Comparison of ENCODE assay signal across 19 cellular contexts in the genomic region with DNA sequence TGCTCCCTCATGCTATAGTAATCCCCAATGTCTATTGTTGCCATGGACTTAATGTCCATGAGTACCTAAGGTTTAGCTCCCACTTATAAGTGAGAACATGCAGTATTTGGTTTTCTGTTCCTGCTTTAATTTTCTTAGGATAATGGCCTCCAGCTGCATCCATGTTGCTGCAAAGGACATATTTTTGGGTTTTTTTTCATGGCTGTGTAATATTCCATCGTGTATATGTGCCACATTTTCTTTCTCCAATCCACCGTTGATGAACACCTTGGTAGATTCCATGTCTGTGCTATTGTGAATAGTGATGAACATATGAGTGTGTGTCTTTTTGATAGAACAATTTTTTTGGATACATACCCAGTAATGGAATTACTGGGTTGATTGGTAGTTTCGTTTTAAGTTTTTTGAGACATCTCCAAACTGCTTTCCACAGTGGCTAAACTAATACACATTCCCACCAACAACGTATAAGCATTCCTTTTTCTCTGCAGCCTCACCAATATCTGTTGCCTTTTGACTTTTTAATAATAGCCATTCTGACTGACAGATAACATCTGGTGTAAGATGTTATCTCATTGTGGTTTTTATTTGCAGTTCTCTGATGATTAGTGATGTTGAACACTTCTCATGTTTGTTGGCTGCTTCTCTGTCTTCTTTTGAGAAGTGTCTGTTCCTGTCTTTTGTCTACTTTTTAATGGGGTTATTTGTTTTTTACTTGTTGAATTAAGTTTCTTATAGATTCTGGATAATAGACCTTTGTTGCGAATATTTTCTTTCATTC.
DNase-seq lines count a peak whose midpoint lies in the region; ATAC-seq, FAIRE-seq and TF ChIP-seq lines count a peak whose summit lies in the region.
"Had no signal": no experiment of that assay in that cellular context is flagged by ENCODE, and none has a peak within 500 bp of the region (broad histone marks: within the 10 kb centered on the region; RNA-seq: fewer than 3 reads in every experiment).

No MANE protein-coding gene starts in this region.

- H3K9me1 ChIP-seq in K562 (ENCODE audit: control insufficient read depth, insufficient read depth, low read length), result no peaks in the 10 kb centered on the region

- WGBS in K562 (ENCODE audit: insufficient coverage, low coverage, missing lambda C conversion rate), result 10% methylated on average over 5 of the region's 5 CpGs

- ATAC-seq in K562 (no peak), HG02759 (IDR thresholded peaks at IDR 0.05; ENCODE audit: unreplicated experiment) (no peak), HG02870 (IDR thresholded peaks at IDR 0.05; ENCODE audit: unreplicated experiment) (no peak)
- ATAC-seq: T-cell had no signal

- H3K4me3 ChIP-seq in HEK293 (ENCODE audit: low read depth, low read length) (no peak overlapping the region), Loucy (ENCODE audit: low read length, poor library complexity, severe bottlenecking) (no peak overlapping the region), K562 (no peak overlapping the region)
- H3K4me3 ChIP-seq in effector memory CD4-positive, alpha-beta T cell (ENCODE audit: insufficient read depth, low read depth, low read length, poor library complexity, severe bottlenecking), result no peak overlapping the region

- peak overlapping the region; percentile 13 for H3K4me2 ChIP-seq in Loucy (ENCODE audit: low read depth, low read length, poor library complexity, severe bottlenecking)
- no peak overlapping the region for H3K4me2 ChIP-seq in K562 (ENCODE audit: insufficient read depth, low read length)

- no peaks in the 10 kb centered on the region for H3F3A ChIP-seq in Loucy (ENCODE audit: low read depth)

- H3K79me2 ChIP-seq in Loucy (ENCODE audit: insufficient read depth, low read length) (no peaks in the 10 kb centered on the region), K562 (ENCODE audit: control insufficient read depth, insufficient read depth, low read length) (no peaks in the 10 kb centered on the region)

- H3K4me1 ChIP-seq in HEK293 (ENCODE audit: control insufficient read depth, insufficient read depth, low read length), result no peaks in the 10 kb centered on the region
- peaks cover 18% of the 10 kb centered on the region for H3K4me1 ChIP-seq in Loucy (ENCODE audit: insufficient read depth, low read length, poor library complexity, severe bottlenecking)
- H3K4me1 ChIP-seq in K562 (replicated peaks in 1 of 2; ENCODE audit: control insufficient read depth in 2 of 2, insufficient read depth in 2 of 2, low read length in 2 of 2), result no peaks in the 10 kb centered on the region
- H3K4me1 ChIP-seq in effector memory CD4-positive, alpha-beta T cell (ENCODE audit: control insufficient read depth, insufficient read depth, low read length, poor library complexity, severe bottlenecking), result no peaks in the 10 kb centered on the region

- H3K36me3 ChIP-seq in HEK293 (ENCODE audit: control insufficient read depth in 2 of 2, insufficient read depth in 1 of 2, low read length in 2 of 2) (no peaks in the 10 kb centered on the region), Loucy (ENCODE audit: insufficient read depth, low read length) (no peaks in the 10 kb centered on the region), K562 (ENCODE audit: control insufficient read depth, insufficient read depth, low read length) (no peaks in the 10 kb centered on the region)
- no peaks in the 10 kb centered on the region for H3K36me3 ChIP-seq in effector memory CD4-positive, alpha-beta T cell (ENCODE audit: control insufficient read depth, insufficient read depth, low read length)

- no peaks in the 10 kb centered on the region for H3K27me3 ChIP-seq in Loucy (ENCODE audit: insufficient read depth, low read length, poor library complexity, severe bottlenecking)
- peaks cover 0 to 17% of the 10 kb centered on the region in 2 experiments; a peak in 4 of 5 replicates for H3K27me3 ChIP-seq in K562 (ENCODE audit: control insufficient read depth in 2 of 2, insufficient read depth in 2 of 2, low read length in 2 of 2)
- no peaks in the 10 kb centered on the region for H3K27me3 ChIP-seq in effector memory CD4-positive, alpha-beta T cell (replicated peaks; ENCODE audit: control insufficient read depth, insufficient read depth, low read length, poor library complexity, severe bottlenecking)

- in situ Hi-C loops in K562 (cut with MboI), result no loop called here

- TF ChIP-seq EP300 in K562 (IDR thresholded peaks at IDR 0.05; ENCODE audit: low read length), result no peak

- no peak for TF ChIP-seq RAD21 in K562 (CRISPR knock-in tag; conservative IDR thresholded peaks at IDR 0.05 in 1 of 2, IDR thresholded peaks at IDR 0.05 in 1 of 2)

- H2AFZ ChIP-seq in Loucy (ENCODE audit: low read length) (no peak overlapping the region), K562 (ENCODE audit: low read depth, low read length) (no peak overlapping the region)

- BruUV-seq in K562 (replicated peaks; lab: Mats Ljungman, UMichigan), result no TSS peak

- no peaks in the 10 kb centered on the region for H3K9me3 ChIP-seq in HEK293 (ENCODE audit: control insufficient read depth, insufficient read depth, low read depth, low read length)
- H3K9me3 ChIP-seq in Loucy (ENCODE audit: insufficient read depth, low read depth, low read length), result no peaks in the 10 kb centered on the region
- H3K9me3 ChIP-seq in K562 (replicated peaks; ENCODE audit: control insufficient read depth, insufficient read depth, low read depth, low read length), result no peaks in the 10 kb centered on the region
- H3K9me3 ChIP-seq in effector memory CD4-positive, alpha-beta T cell (ENCODE audit: control insufficient read depth, low read length), result no peaks in the 10 kb centered on the region

- no peak overlapping the region for H3K27ac ChIP-seq in HEK293 (ENCODE audit: extremely low read depth, low read depth, low read length)
- no peak overlapping the region for H3K27ac ChIP-seq in K562 (ENCODE audit: extremely low read depth, low read depth, low read length)
- H3K27ac ChIP-seq in effector memory CD4-positive, alpha-beta T cell (ENCODE audit: insufficient read depth, low read length, poor library complexity, severe bottlenecking), result no peak overlapping the region

- no peaks in the 10 kb centered on the region for H3K9me2 ChIP-seq in Loucy (replicated peaks; ENCODE audit: low read depth, low read length)

- no peak overlapping the region for H3K9ac ChIP-seq in Loucy (ENCODE audit: low read depth, low read length, poor library complexity, severe bottlenecking)
- no peak overlapping the region for H3K9ac ChIP-seq in K562 (ENCODE audit: insufficient read depth in 1 of 2, low read depth in 2 of 2, low read length in 2 of 2)

- TF ChIP-seq CTCF in HEK293 (tag by site-specific recombination; IDR thresholded peaks at IDR 0.05), result no peak
- TF ChIP-seq CTCF in Loucy (conservative IDR thresholded peaks at IDR 0.05; ENCODE audit: low read length), result no peak
- TF ChIP-seq CTCF in K562 (IDR thresholded peaks at IDR 0.05 in 2 of 3, conservative IDR thresholded peaks at IDR 0.05 in 1 of 3; ENCODE audit: insufficient read depth in 2 of 3, low read depth in 1 of 3, low read length in 3 of 3), result no peak

- POLR2A ChIA-PET in HEK293 (lab: Yijun Ruan, JAX) (no interaction called here), K562 (lab: Yijun Ruan, JAX) (no interaction called here)

- peak; percentile 34 for DNase-seq in NCI-H69 (lab: John Stamatoyannopoulos, UW)
- no peak for DNase-seq in K562 (ENCODE audit: extremely low read depth in 1 of 4, low spot score in 3 of 4)
- no peak for DNase-seq in NCI-H1417 treated with DMSO at 0.1 percent for 48 hours (lab: John Stamatoyannopoulos, UW)
- DNase-seq in effector memory CD4-positive, alpha-beta T cell, result no peak
- DNase-seq: CD4-positive, CD25-positive, alpha-beta regulatory T cell; KG1; NCI-H1436; NCI-H2029; NCI-H446 treated with DMSO at 0.1 percent for 48 hours; NCI-H526 treated with DMSO at 0.1 percent for 48 hours; NK-92 treated with Interleukin-12 subunit alpha and Interleukin-12 subunit beta, amount 100 ng/mL, for 24 hours; SIG-M5; T-cell had no signal

- no peak for FAIRE-seq in K562 (lab: Jason Lieb, UNC)
- FAIRE-seq: G401.6, GM19239 had no signal

- no peak for TF ChIP-seq POLR2A in K562 (conservative IDR thresholded peaks at IDR 0.05)

- H4K20me1 ChIP-seq in Loucy (ENCODE audit: insufficient read depth, low read length, poor library complexity, severe bottlenecking) (no peaks in the 10 kb centered on the region), K562 (replicated peaks; ENCODE audit: control insufficient read depth, insufficient read depth, low read length) (no peaks in the 10 kb centered on the region)

- intact Hi-C loops in K562 (cut with micrococcal nuclease), result no loop called here

- CTCF ChIA-PET in HEK293 (lab: Yijun Ruan, JAX) (interaction anchor here (0.6 kb wide), 2 partner anchors 35 to 250 kb away, joined by 3 read pairs; no protein-coding TSS in a partner anchor), K562 (lab: Yijun Ruan, JAX; ENCODE audit: low intra/inter-chr PET ratio) (no interaction called here)

TF ChIP-seq in HEK293, 187 proteins besides CTCF, POLR2A, EP300 and RAD21 (continues in another document):
- TF ChIP-seq ZNF146 (tag by site-specific recombination; IDR thresholded peaks at IDR 0.05), result peak; percentile 95
- TF ChIP-seq, protein P1, sequence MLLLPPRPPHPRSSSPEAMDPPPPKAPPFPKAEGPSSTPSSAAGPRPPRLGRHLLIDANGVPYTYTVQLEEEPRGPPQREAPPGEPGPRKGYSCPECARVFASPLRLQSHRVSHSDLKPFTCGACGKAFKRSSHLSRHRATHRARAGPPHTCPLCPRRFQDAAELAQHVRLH (tag by site-specific recombination; IDR thresholded peaks at IDR 0.05), result peak; percentile 87

TF ChIP-seq in K562, 482 proteins besides CTCF, POLR2A, EP300 and RAD21:
- no peak for TF ChIP-seq SNRNP70 (optimal IDR thresholded peaks at IDR 0.05; ENCODE audit: low read depth, low read length)
- peak; percentile 4 for TF ChIP-seq RBM25 (IDR thresholded peaks at IDR 0.05; ENCODE audit: low read depth, low read length, severe bottlenecking)
- TF ChIP-seq ZNF146 (CRISPR knock-in tag; IDR thresholded peaks at IDR 0.05; ENCODE audit: unreplicated experiment), result peak; percentile 78
- TF ChIP-seq SUPT5H (IDR thresholded peaks at IDR 0.05), result no peak
- TF ChIP-seq ZNF75A (CRISPR knock-in tag; IDR thresholded peaks at IDR 0.05), result no peak
TF ChIP-seq in K562: peak in this region for 2.

Comparison
In these comparisons a context has a peak if more than half of its experiments do, and no peak if none do; other contexts are left out.
1. Of the 44 proteins assayed by ChIP-seq in both K562 and HEK293: peak only in K562: none; only in HEK293: none; in both: ZNF146; in neither: 43.